In the genomic region with DNA sequence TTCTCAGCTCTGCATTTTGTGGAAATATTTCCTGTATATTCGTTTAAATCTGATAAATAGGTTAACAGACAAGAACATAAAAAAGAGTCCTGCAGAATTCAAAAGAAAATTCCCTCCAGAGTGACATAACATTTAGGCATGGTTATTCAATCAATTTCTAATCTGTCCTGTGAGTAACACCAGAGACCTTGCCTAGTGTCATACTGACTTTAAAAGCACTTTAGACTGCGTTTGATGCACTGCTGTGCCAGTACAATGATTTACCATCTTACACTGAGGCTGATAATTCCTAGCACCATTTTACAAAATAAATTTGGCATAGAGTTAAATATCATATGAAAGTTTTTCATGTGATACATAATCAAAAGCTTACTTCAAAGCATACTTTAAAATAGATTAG, we compare ENCODE assay signal across 30 cellular contexts.
"Had no signal": no experiment of that assay in that cellular context is flagged by ENCODE, and none has a peak within 500 bp of the region (broad histone marks: within the 10 kb centered on the region; RNA-seq: fewer than 3 reads in every experiment).

No MANE protein-coding gene starts in this region.

- H3K9me3 ChIP-seq: adrenal gland, body of pancreas, heart left ventricle had no signal

- DNase-seq: activated CD4-positive, alpha-beta memory T cell treated with anti-CD3 and anti-CD28 coated beads for 36 hours; activated CD4-positive, alpha-beta T cell treated with anti-CD3 and anti-CD28 coated beads for 36 hours; activated CD4-positive, alpha-beta T cell treated with anti-CD3 and anti-CD28 coated beads, Interleukin-2, amount 10 ng/mL, durations not matched to agents 24 days and 14 days; activated CD4-positive, CD25-positive, alpha-beta regulatory T cell; activated CD4-positive, CD25-positive, alpha-beta regulatory T cell treated with anti-CD3 and anti-CD28 coated beads, Interleukin-2, amount 50 U/mL, for 72 hours; activated CD8-positive, alpha-beta memory T cell treated with anti-CD3 and anti-CD28 coated beads, Interleukin-2, amount 10 ng/mL, durations not matched to agents 7 days and 5 days; activated CD8-positive, alpha-beta memory T cell treated with anti-CD3 and anti-CD28 coated beads, Interleukin-2, amount 50 U/mL, for 4 hours; activated CD8-positive, alpha-beta T cell treated with anti-CD3 and anti-CD28 coated beads, Interleukin-2, amount 10 ng/mL, durations not matched to agents 7 days and 5 days; activated effector memory CD4-positive, alpha-beta T cell treated with anti-CD3 and anti-CD28 coated beads, Interleukin-2, amount 50 U/mL, for 16 hours; activated naive CD4-positive, alpha-beta T cell treated with anti-CD3 and anti-CD28 coated beads for 36 hours; activated naive CD8-positive, alpha-beta T cell treated with anti-CD3 and anti-CD28 coated beads for 36 hours; activated naive CD8-positive, alpha-beta T cell treated with anti-CD3 and anti-CD28 coated beads, Interleukin-2, amount 50 U/mL, for 24 hours; activated T-cell treated with anti-CD3 and anti-CD28 coated beads, Interleukin-2, amount 50 U/mL, for 1 hour; activated T-cell treated with anti-CD3 and anti-CD28 coated beads, Interleukin-2, amount 50 U/mL, for 48 hours; adrenal gland; amygdala; aorta; body of pancreas; caudate nucleus; cortex of kidney; dermis blood vessel endothelial cell; effector CD8-positive, alpha-beta T cell; foreskin fibroblast; glutamatergic neuron; heart left ventricle; T-helper 2 cell had no signal

- H3K4me1 ChIP-seq: adrenal gland, body of pancreas had no signal

- H3K27ac ChIP-seq: adrenal gland, body of pancreas had no signal

- ATAC-seq: activated CD4-positive, alpha-beta T cell treated with anti-CD3 and anti-CD28 coated beads for 36 hours; activated CD8-positive, alpha-beta memory T cell treated with anti-CD3 and anti-CD28 coated beads, Interleukin-2, amount 10 ng/mL, durations not matched to agents 7 days and 5 days; activated CD8-positive, alpha-beta T cell treated with anti-CD3 and anti-CD28 coated beads, Interleukin-2, amount 10 ng/mL, durations not matched to agents 7 days and 5 days; activated naive CD8-positive, alpha-beta T cell treated with anti-CD3 and anti-CD28 coated beads, Interleukin-2, amount 50 U/mL, for 24 hours; body of pancreas; esophagus mucosa had no signal

- H3K36me3 ChIP-seq: adrenal gland had no signal

- H3K27me3 ChIP-seq: adrenal gland, heart left ventricle had no signal

- H3K4me3 ChIP-seq: adrenal gland, body of pancreas, heart left ventricle had no signal

- FAIRE-seq: colon, endometrium, frontal cortex had no signal
